In genomic region chr19:13355356-13355755, GRCh38 we compare ENCODE assay signal across 28 cellular contexts.
"Had no signal": no experiment of that assay in that cellular context is flagged by ENCODE, and none has a peak within 500 bp of the region (broad histone marks: within the 10 kb centered on the region; RNA-seq: fewer than 3 reads in every experiment).

No MANE protein-coding gene starts in this region.

- H3K4me3 ChIP-seq: stomach, suprapubic skin, testis, thoracic aorta, thyroid gland, tibial artery, tibial nerve, transverse colon, upper lobe of left lung, upper lobe of right lung, uterus, vagina had no signal

- H3K27ac ChIP-seq: stomach, suprapubic skin, testis, thoracic aorta, thyroid gland, tibial artery, tibial nerve, transverse colon, upper lobe of left lung, upper lobe of right lung, uterus, vagina had no signal

- H3K27me3 ChIP-seq: testis, thyroid gland, tibial nerve, transverse colon, upper lobe of left lung, upper lobe of right lung, uterus, vagina had no signal

- H3K4me1 Mint-ChIP-seq: stimulated activated effector memory CD8-positive, alpha-beta T cell treated with anti-CD3 and anti-CD28 coated beads, Interleukin-12 subunit alpha, Interleukin-12 subunit beta, amount 100 ng/mL, for 72 hours; stimulated activated memory B cell treated with anti-CD40 and anti-IgM and Interleukin-4, amounts not matched to agents 10 μg/mL and 1 μg/mL and 100 μg/mL, for 72 hours; stimulated activated naive B cell treated with anti-CD40 and anti-IgM and Interleukin-4, amounts not matched to agents 10 μg/mL and 1 μg/mL and 100 μg/mL, for 72 hours; stimulated activated naive CD8-positive, alpha-beta T cell treated with anti-CD3 and anti-CD28 coated beads, Interleukin-15, amount 100 ng/mL, for 72 hours had no signal

- H3K4me3 Mint-ChIP-seq: stimulated activated effector memory CD8-positive, alpha-beta T cell treated with anti-CD3 and anti-CD28 coated beads, Interleukin-12 subunit alpha, Interleukin-12 subunit beta, amount 100 ng/mL, for 72 hours; stimulated activated memory B cell treated with anti-CD40 and anti-IgM and Interleukin-4, amounts not matched to agents 10 μg/mL and 1 μg/mL and 100 μg/mL, for 72 hours; stimulated activated naive B cell treated with anti-CD40 and anti-IgM and Interleukin-4, amounts not matched to agents 10 μg/mL and 1 μg/mL and 100 μg/mL, for 72 hours; stimulated activated naive CD8-positive, alpha-beta T cell treated with anti-CD3 and anti-CD28 coated beads, Interleukin-15, amount 100 ng/mL, for 72 hours; stimulated activated naive CD8-positive, alpha-beta T cell treated with anti-CD3 and anti-CD28 coated beads, Interleukin-15, Interleukin-2, amounts not matched to agents 100 ng/mL and 50 ng/mL, for 24 hours; type B pancreatic cell had no signal

- DNase-seq: stimulated activated CD4-positive, alpha-beta T cell treated with anti-CD3 and anti-CD28 coated beads, Interleukin-2, amount 100 ng/mL, for 48 hours; stimulated activated CD4-positive, alpha-beta T cell treated with anti-CD3 and anti-CD28 coated beads, Interleukin-4, amount 100 ng/mL, for 1 hour; stimulated activated CD4-positive, alpha-beta T cell treated with anti-CD3 and anti-CD28 coated beads, Interleukin-4, amount 100 ng/mL, for 24 hours; stimulated activated CD4-positive, alpha-beta T cell treated with anti-CD3 and anti-CD28 coated beads, Interleukin-4, amount 100 ng/mL, for 4 hours; stimulated activated CD8-positive, alpha-beta memory T cell treated with anti-CD3 and anti-CD28 coated beads, Interleukin-4, amount 100 ng/mL, for 48 hours; stimulated activated naive B cell treated with anti-CD40 and anti-IgM and Interleukin-4, amounts not matched to agents 10 μg/mL and 1 μg/mL and 100 μg/mL, for 72 hours; stimulated activated naive CD4-positive, alpha-beta T cell; stimulated activated naive CD4-positive, alpha-beta T cell treated with Interleukin-2 at 50 U/mL for 16 hours; stimulated activated naive CD8-positive, alpha-beta T cell treated with anti-CD3 and anti-CD28 coated beads, Interleukin-15, amount 100 ng/mL, for 72 hours; stimulated activated naive CD8-positive, alpha-beta T cell treated with anti-CD3 and anti-CD28 coated beads, Interleukin-15, Interleukin-2, amounts not matched to agents 100 U/mL and 50 U/mL, for 24 hours; stomach; substantia nigra; testis; thyroid gland; tibial artery; transverse colon; trophoblast cell; upper lobe of left lung; upper lobe of right lung; uterus had no signal

- H3K27me3 Mint-ChIP-seq: type B pancreatic cell had no signal

- H3K36me3 ChIP-seq: stomach, suprapubic skin, thoracic aorta, thyroid gland, tibial artery, tibial nerve, transverse colon, upper lobe of left lung, upper lobe of right lung, uterus, vagina had no signal

- H3K4me1 ChIP-seq: stomach, suprapubic skin, testis, thyroid gland, tibial artery, tibial nerve, transverse colon, upper lobe of left lung, upper lobe of right lung, uterus, vagina had no signal

- H3K36me3 Mint-ChIP-seq: stimulated activated effector memory CD8-positive, alpha-beta T cell treated with anti-CD3 and anti-CD28 coated beads, Interleukin-12 subunit alpha, Interleukin-12 subunit beta, amount 100 ng/mL, for 72 hours; stimulated activated memory B cell treated with anti-CD40 and anti-IgM and Interleukin-4, amounts not matched to agents 10 μg/mL and 1 μg/mL and 100 μg/mL, for 72 hours; type B pancreatic cell had no signal

- ATAC-seq: stimulated activated effector memory CD8-positive, alpha-beta T cell treated with anti-CD3 and anti-CD28 coated beads, Interleukin-12 subunit alpha, Interleukin-12 subunit beta, amount 100 ng/mL, for 72 hours; stimulated activated memory B cell treated with anti-CD40 and anti-IgM and Interleukin-4, amounts not matched to agents 10 μg/mL and 1 μg/mL and 100 μg/mL, for 72 hours; stimulated activated naive B cell treated with anti-CD40 and anti-IgM and Interleukin-4, amounts not matched to agents 10 μg/mL and 1 μg/mL and 100 μg/mL, for 72 hours; stimulated activated naive CD8-positive, alpha-beta T cell treated with anti-CD3 and anti-CD28 coated beads, Interleukin-15, amount 100 ng/mL, for 72 hours; stimulated activated naive CD8-positive, alpha-beta T cell treated with anti-CD3 and anti-CD28 coated beads, Interleukin-15, Interleukin-2, amounts not matched to agents 100 U/mL and 50 U/mL, for 24 hours; upper lobe of right lung had no signal

- H3K9me3 Mint-ChIP-seq: type B pancreatic cell had no signal

- H3K9me3 ChIP-seq: suprapubic skin, testis, thyroid gland, transverse colon, vagina had no signal

- H3K27ac Mint-ChIP-seq: stimulated activated effector memory CD8-positive, alpha-beta T cell treated with anti-CD3 and anti-CD28 coated beads, Interleukin-12 subunit alpha, Interleukin-12 subunit beta, amount 100 ng/mL, for 72 hours; stimulated activated memory B cell treated with anti-CD40 and anti-IgM and Interleukin-4, amounts not matched to agents 10 μg/mL and 1 μg/mL and 100 μg/mL, for 72 hours; stimulated activated naive B cell treated with anti-CD40 and anti-IgM and Interleukin-4, amounts not matched to agents 10 μg/mL and 1 μg/mL and 100 μg/mL, for 72 hours; stimulated activated naive CD8-positive, alpha-beta T cell treated with anti-CD3 and anti-CD28 coated beads, Interleukin-15, amount 100 ng/mL, for 72 hours; stimulated activated naive CD8-positive, alpha-beta T cell treated with anti-CD3 and anti-CD28 coated beads, Interleukin-15, Interleukin-2, amounts not matched to agents 100 ng/mL and 50 ng/mL, for 24 hours; type B pancreatic cell had no signal
